12 cellular contexts compared by ENCODE assay signal in the genomic region with DNA sequence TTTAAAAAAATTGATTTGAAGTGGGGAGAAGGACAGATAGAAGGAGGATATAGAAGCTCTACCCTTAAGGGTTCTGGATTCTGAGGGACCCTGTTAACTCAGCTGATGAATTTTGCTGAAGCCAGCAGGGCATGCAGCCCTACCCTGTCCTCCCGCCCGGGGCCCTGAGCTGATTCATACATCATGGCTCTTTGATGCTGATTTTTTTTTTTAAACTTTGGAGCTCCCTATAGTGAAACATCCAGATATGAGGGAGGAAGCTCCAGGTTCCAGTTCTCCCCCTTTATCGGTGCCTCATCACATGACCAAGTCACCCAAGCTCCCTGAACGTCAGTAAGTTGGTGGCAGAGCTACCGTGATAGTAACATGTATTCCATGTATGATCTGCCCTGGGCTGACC. TPM values are rescaled to one million over a fixed set of nuclear protein-coding genes. Genes with fewer than 3 reads are reported as not detected.
DNase-seq lines count a peak whose midpoint lies in the region; ATAC-seq, FAIRE-seq and TF ChIP-seq lines count a peak whose summit lies in the region.
"Had no signal": no experiment of that assay in that cellular context is flagged by ENCODE, and none has a peak within 500 bp of the region (broad histone marks: within the 10 kb centered on the region; RNA-seq: fewer than 3 reads in every experiment).

No MANE protein-coding gene starts in this region.

- CTCF ChIA-PET in K562 (lab: Yijun Ruan, JAX; ENCODE audit: low intra/inter-chr PET ratio) = interaction anchor here (3.2 to 4.6 kb wide), 2 partner anchors 81 to 110 kb away, joined by 16 to 53 read pairs; a partner anchor contains a TSS

- no peak overlapping the region for H3K4me2 ChIP-seq in K562 (ENCODE audit: insufficient read depth, low read length)

- intact Hi-C loops in K562 (cut with micrococcal nuclease) = no loop called here
- intact Hi-C loops in lower leg skin (cut with DNase I; ENCODE audit: low total_unique reads) = no loop called here
- intact Hi-C loops in kidney (cut with DNase I) = no loop called here

- POLR2A ChIA-PET in K562 (lab: Yijun Ruan, JAX) = interaction anchor here (0.7 to 1.5 kb wide), 2 partner anchors 8 to 110 kb away, joined by 3 to 4 read pairs; no protein-coding TSS in a partner anchor

- H3K27ac ChIP-seq in K562 (ENCODE audit: extremely low read depth, low read depth, low read length) (no peak overlapping the region), suprapubic skin (peak overlapping the region; percentile 3), kidney (ENCODE audit: low read depth in 2 of 2, low read length in 2 of 2) (no peak overlapping the region)

- H4K20me1 ChIP-seq in K562 (replicated peaks; ENCODE audit: control insufficient read depth, insufficient read depth, low read length) = no peaks in the 10 kb centered on the region; the same call in 1 of the 2 replicates

- in situ Hi-C loops in K562 (cut with MboI) = loop anchor here (5.0 kb wide), 1 partner anchor 82 kb away; no protein-coding TSS in a partner anchor

- no TSS peak for BruUV-seq in K562 (replicated peaks; lab: Mats Ljungman, UMichigan)

- TF ChIP-seq POLR2A in K562 (conservative IDR thresholded peaks at IDR 0.05) (no peak), suprapubic skin (IDR thresholded peaks at IDR 0.05) (no peak), lower leg skin (IDR thresholded peaks at IDR 0.05) (no peak)

- FAIRE-seq in K562 (lab: Jason Lieb, UNC) (no peak), kidney (lab: Jason Lieb, UNC) (no peak)
- FAIRE-seq: islet of Langerhans had no signal

- H3K4me1 ChIP-seq in K562 (replicated peaks in 1 of 2; ENCODE audit: control insufficient read depth in 2 of 2, insufficient read depth in 2 of 2, low read length in 2 of 2) (no peaks in the 10 kb centered on the region; a peak in 2 of 5 replicates), suprapubic skin (peaks cover 64% of the 10 kb centered on the region), kidney (ENCODE audit: control insufficient read depth in 1 of 2, insufficient read depth in 1 of 2, low read depth in 1 of 2, low read length in 2 of 2) (peaks cover 6 to 26% of the 10 kb centered on the region in 2 donors)

- H3K36me3 ChIP-seq in K562 (ENCODE audit: control insufficient read depth, insufficient read depth, low read length) = no peaks in the 10 kb centered on the region
- H3K36me3 ChIP-seq in suprapubic skin = peaks cover 19% of the 10 kb centered on the region
- peaks cover 0 to 8% of the 10 kb centered on the region in 2 donors for H3K36me3 ChIP-seq in kidney (ENCODE audit: control insufficient read depth in 1 of 2, insufficient read depth in 2 of 2, low read length in 2 of 2)

- DNase-seq in LHCN-M2 (ENCODE audit: low read depth) (peak; percentile 75), K562 (ENCODE audit: extremely low read depth in 1 of 4, low spot score in 3 of 4) (no peak), iris pigment epithelial cell (ENCODE audit: low read depth) (peak; percentile 70), suprapubic skin (ENCODE audit: low spot score in 2 of 2) (no peak), occipital lobe (lab: John Stamatoyannopoulos, UW) (no peak), lower leg skin (ENCODE audit: low spot score in 2 of 2) (no peak), kidney (no peak), NCI-H146 treated with DMSO at 0.1 percent for 48 hours (lab: John Stamatoyannopoulos, UW; ENCODE audit: unreplicated experiment) (no peak)
- DNase-seq: effector memory CD8-positive, alpha-beta T cell; NCI-H2171 treated with DMSO at 0.1 percent for 48 hours; stimulated activated naive CD8-positive, alpha-beta T cell treated with anti-CD3 and anti-CD28 coated beads, Interleukin-15, Interleukin-2, amounts not matched to agents 100 U/mL and 50 U/mL, for 24 hours had no signal

- H3K9me3 ChIP-seq in K562 (replicated peaks; ENCODE audit: control insufficient read depth, insufficient read depth, low read depth, low read length) (no peaks in the 10 kb centered on the region), suprapubic skin (no peaks in the 10 kb centered on the region), kidney (ENCODE audit: control insufficient read depth in 1 of 2, low read length in 2 of 2) (no peaks in the 10 kb centered on the region)

- 1% methylated on average over 5 of the region's 5 CpGs for WGBS in K562 (ENCODE audit: insufficient coverage, low coverage, missing lambda C conversion rate)
- 19% methylated on average over 5 of the region's 5 CpGs for WGBS in suprapubic skin
- 10 to 26% methylated on average over 5 of the region's 5 CpGs for WGBS in lower leg skin, 2 donors

- H3K79me2 ChIP-seq in K562 (ENCODE audit: control insufficient read depth, insufficient read depth, low read length) = no peaks in the 10 kb centered on the region

- no peak overlapping the region for H2AFZ ChIP-seq in K562 (ENCODE audit: low read depth, low read length)

- TF ChIP-seq CTCF in K562 (IDR thresholded peaks at IDR 0.05 in 2 of 3, conservative IDR thresholded peaks at IDR 0.05 in 1 of 3; ENCODE audit: insufficient read depth in 2 of 3, low read depth in 1 of 3, low read length in 3 of 3) = no peak
- no peak for TF ChIP-seq CTCF in suprapubic skin (IDR thresholded peaks at IDR 0.05)
- no peak for TF ChIP-seq CTCF in lower leg skin (IDR thresholded peaks at IDR 0.05)
- no peak for TF ChIP-seq CTCF in kidney (IDR thresholded peaks at IDR 0.05; ENCODE audit: borderline replicate concordance, extremely low read depth, insufficient read depth)

- TF ChIP-seq EP300 in K562 (IDR thresholded peaks at IDR 0.05; ENCODE audit: low read length) = no peak
- TF ChIP-seq EP300 in suprapubic skin (IDR thresholded peaks at IDR 0.05) = no peak

- H3K4me3 ChIP-seq in K562 = no peak overlapping the region
- no peak overlapping the region for H3K4me3 ChIP-seq in suprapubic skin
- H3K4me3 ChIP-seq in lower leg skin (ENCODE audit: low read depth, poor library complexity, severe bottlenecking) = no peak overlapping the region
- no peak overlapping the region for H3K4me3 ChIP-seq in kidney (ENCODE audit: low read length in 2 of 2)

- H3K27me3 ChIP-seq in K562 (ENCODE audit: control insufficient read depth in 2 of 2, insufficient read depth in 2 of 2, low read length in 2 of 2) (peaks cover 0 to 14% of the 10 kb centered on the region in 2 experiments; a peak in 3 of 5 replicates), suprapubic skin (no peaks in the 10 kb centered on the region)

- no peak for ATAC-seq in K562
- ATAC-seq: effector memory CD8-positive, alpha-beta T cell; stimulated activated naive CD8-positive, alpha-beta T cell treated with anti-CD3 and anti-CD28 coated beads, Interleukin-15, Interleukin-2, amounts not matched to agents 100 U/mL and 50 U/mL, for 24 hours had no signal

- no peaks in the 10 kb centered on the region for H3K9me1 ChIP-seq in K562 (ENCODE audit: control insufficient read depth, insufficient read depth, low read length)

- no peak overlapping the region for H3K9ac ChIP-seq in K562 (ENCODE audit: insufficient read depth in 1 of 2, low read depth in 2 of 2, low read length in 2 of 2)
- H3K9ac ChIP-seq in kidney (ENCODE audit: low read length in 2 of 2) = no peak overlapping the region

- TF ChIP-seq RAD21 in K562 (CRISPR knock-in tag; conservative IDR thresholded peaks at IDR 0.05 in 1 of 2, IDR thresholded peaks at IDR 0.05 in 1 of 2) = no peak

TF ChIP-seq in K562, 482 proteins besides CTCF, POLR2A, EP300 and RAD21:
- TF ChIP-seq, protein P1, sequence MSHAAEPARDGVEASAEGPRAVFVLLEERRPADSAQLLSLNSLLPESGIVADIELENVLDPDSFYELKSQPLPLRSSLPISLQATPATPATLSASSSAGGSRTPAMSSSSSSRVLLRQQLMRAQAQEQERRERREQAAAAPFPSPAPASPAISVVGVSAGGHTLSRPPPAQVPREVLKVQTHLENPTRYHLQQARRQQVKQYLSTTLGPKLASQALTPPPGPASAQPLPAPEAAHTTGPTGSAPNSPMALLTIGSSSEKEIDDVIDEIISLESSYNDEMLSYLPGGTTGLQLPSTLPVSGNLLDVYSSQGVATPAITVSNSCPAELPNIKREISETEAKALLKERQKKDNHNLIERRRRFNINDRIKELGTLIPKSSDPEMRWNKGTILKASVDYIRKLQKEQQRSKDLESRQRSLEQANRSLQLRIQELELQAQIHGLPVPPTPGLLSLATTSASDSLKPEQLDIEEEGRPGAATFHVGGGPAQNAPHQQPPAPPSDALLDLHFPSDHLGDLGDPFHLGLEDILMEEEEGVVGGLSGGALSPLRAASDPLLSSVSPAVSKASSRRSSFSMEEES (CRISPR knock-in tag; IDR thresholded peaks at IDR 0.05) = peak; percentile 41
- TF ChIP-seq ZNF436 (CRISPR knock-in tag; IDR thresholded peaks at IDR 0.05) (no peak), SRSF3 (IDR thresholded peaks at IDR 0.05; ENCODE audit: insufficient read depth, low read length) (no peak)

RNA-seq across cellular contexts. Expression of a gene that starts 26.1 kb away (rescaled TPM):
- total RNA-seq in LHCN-M2 (2014; rRNA removed) = 797 and 1,163 TPM in 2 replicates
- 2,613 TPM for polyA plus RNA-seq in LHCN-M2 (2012)
- total RNA-seq in K562 (2011; cell fraction: chromatin; rRNA removed; ENCODE audit: low replicate concordance) = 2.8 and 4.7 TPM in 2 replicates
- 2.7 and 4.2 TPM in 2 replicates for total RNA-seq in K562 (2011; cell fraction: nucleolus; rRNA removed)
- 5.5 and 7.9 TPM in 2 replicates for total RNA-seq in K562 (2011; cell fraction: nucleoplasm; rRNA removed)
- total RNA-seq in K562 (2014; rRNA removed) = 9.4 and 10.5 TPM in 2 replicates
- total RNA-seq in K562 (2014; rRNA removed; fragmentation: Illumina TruSeq; extraction: Trizol) = 10.8 and 11.1 TPM in 2 replicates
- total RNA-seq in K562 (2015; rRNA removed; fragmentation: Illumina TruSeq; extraction: Trizol) = 9.9 and 10.5 TPM in 2 replicates
- total RNA-seq in K562 (2021) = 20.4 and 24.3 TPM in 2 replicates
- 3.0 and 6.1 TPM in 2 replicates for polyA plus RNA-seq in K562 (2011; rRNA removed)
- 3.5 and 10.7 TPM in 2 replicates for polyA plus RNA-seq in K562 (2011; cell fraction: cytosol; rRNA removed)
- polyA plus RNA-seq in K562 (2011; cell fraction: nucleus; rRNA removed) = 2.4 and 2.6 TPM in 2 replicates
- polyA plus RNA-seq in K562 (2012) = 39.6 and 46.1 TPM in 2 replicates
- 18.5 and 20.2 TPM in 2 replicates for polyA plus RNA-seq in K562 (2014; fragmentation: Illumina TruSeq; extraction: Trizol)
- 10 to 100 TPM; 12.2 to 35.6 TPM for polyA plus RNA-seq in K562 (2014; fragmentation: Nextera tagmentation; extraction: Ambion mirVana)
- polyA plus RNA-seq in K562 (2014; rRNA removed) = 10.0 and 14.1 TPM in 2 replicates
- 2.1 and 3.4 TPM in 2 replicates for polyA minus RNA-seq in K562 (2011; rRNA and poly(A)+ RNA removed)
- polyA minus RNA-seq in K562 (2011; cell fraction: cytosol; rRNA and poly(A)+ RNA removed) = 2.1 TPM in 1 of 2 replicates, not detected in the other
- 0.56 and 0.81 TPM in 2 replicates for polyA minus RNA-seq in K562 (2011; cell fraction: nucleus; rRNA and poly(A)+ RNA removed)
- total RNA-seq in suprapubic skin = 100 to 1,000 TPM; 265 to 337 (median 270) TPM
- total RNA-seq in occipital lobe = 90.8 TPM
- 100 to 1,000 TPM; 133 to 494 (median 213) TPM for total RNA-seq in lower leg skin
- 637 TPM for total RNA-seq in kidney
- polyA plus RNA-seq in kidney (ENCODE audit: insufficient read depth, low read depth, low replicate concordance) = 581 TPM

Comparison
In these comparisons a context has a peak if more than half of its experiments do, and no peak if none do; other contexts are left out.
1. DNase-seq: peak in LHCN-M2 (single experiment) and iris pigment epithelial cell (single experiment); none in K562 (0 of 4), suprapubic skin (0 of 2), occipital lobe (single experiment), lower leg skin (0 of 2), kidney (single experiment) and NCI-H146 treated with DMSO at 0.1 percent for 48 hours (single experiment).